ENCODE assay signal across 8 cellular contexts in the genomic region with DNA sequence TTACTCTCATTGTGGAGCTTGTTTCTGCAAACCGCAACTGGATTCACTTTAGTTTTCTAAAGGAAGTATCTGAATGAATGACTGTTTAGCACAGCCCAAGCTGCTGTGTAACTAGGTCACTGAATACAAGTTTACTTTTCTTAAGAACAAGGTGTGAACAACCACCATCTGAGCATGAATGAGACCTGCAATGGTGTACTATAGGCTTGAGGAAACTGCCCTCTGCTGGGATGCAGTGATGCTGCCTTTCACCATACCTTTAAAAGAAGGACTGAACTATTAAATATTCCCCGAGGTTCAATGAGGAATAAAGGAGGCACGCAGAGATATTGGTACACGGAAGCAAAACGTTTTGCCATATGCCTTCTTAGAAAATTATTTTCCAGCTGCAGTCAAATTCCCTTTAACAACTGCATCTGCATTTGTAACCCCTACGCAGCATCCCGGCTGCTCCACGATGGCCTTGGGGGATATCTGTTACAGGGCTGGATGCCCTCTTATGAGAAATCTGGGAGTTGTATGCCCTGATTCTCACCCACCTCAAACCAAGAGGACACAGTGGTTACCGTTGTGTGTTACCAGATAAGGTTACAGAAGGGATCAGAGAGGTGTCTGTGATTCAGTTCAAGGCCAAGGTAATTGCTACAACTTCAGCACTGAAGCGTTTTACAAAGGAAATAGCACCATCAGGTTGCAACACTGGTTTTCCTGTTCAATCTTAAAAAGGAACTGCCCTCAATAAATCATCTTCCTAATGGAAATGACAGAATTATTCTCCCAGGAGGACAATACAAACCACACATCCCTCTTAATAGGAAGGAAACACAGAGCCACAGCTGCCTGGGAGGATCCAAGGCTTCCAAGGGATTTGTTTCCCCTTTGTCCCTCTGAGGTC.
DNase-seq lines count a peak whose midpoint lies in the region; ATAC-seq and TF ChIP-seq lines count a peak whose summit lies in the region.

No MANE protein-coding gene starts in this region.

- H3K27ac ChIP-seq in VCaP = peak overlapping the region; percentile 59

- ATAC-seq in GM21360 (IDR thresholded peaks at IDR 0.05; ENCODE audit: unreplicated experiment) = peak; percentile 70
- ATAC-seq in GM19467 (IDR thresholded peaks at IDR 0.05; ENCODE audit: unreplicated experiment) = no peak

- peak; percentile 86 for TF ChIP-seq CTCF in VCaP (conservative IDR thresholded peaks at IDR 0.05)

- DNase-seq in AG08395 (ENCODE audit: low spot score) = peak; percentile 20
- peak; percentile 27 for DNase-seq in inferior parietal cortex (ENCODE audit: extremely low spot score)
- no peak for DNase-seq in NCI-H345 (lab: John Stamatoyannopoulos, UW)
- no peak for DNase-seq in D341Med (ENCODE audit: low spot score)
- no peak for DNase-seq in stimulated activated CD4-positive, alpha-beta T cell treated with anti-CD3 and anti-CD28 coated beads, Interleukin-15, amount 100 ng/mL, for 24 hours

Comparison
In these comparisons a context has a peak if more than half of its experiments do, and no peak if none do; other contexts are left out.
1. DNase-seq: peak in AG08395 (single experiment) and inferior parietal cortex (single experiment); none in NCI-H345 (single experiment), D341Med (single experiment) and stimulated activated CD4-positive, alpha-beta T cell treated with anti-CD3 and anti-CD28 coated beads, Interleukin-15, amount 100 ng/mL, for 24 hours (single experiment).